Comparison of ENCODE assay signal across 8 cellular contexts in genomic region chr9:35828716-35829083, GRCh38. TPM values are rescaled to one million over a fixed set of nuclear protein-coding genes. Genes with fewer than 3 reads are reported as not detected.
DNase-seq lines count a peak whose midpoint lies in the region; ATAC-seq, FAIRE-seq and TF ChIP-seq lines count a peak whose summit lies in the region.

Gene FAM221B (minus strand): TSS chr9:35828732. CDS start chr9:35826161, 2,571 bp downstream.

- H3K4me1 ChIP-seq in heart right ventricle (peaks cover 4 to 48% (median 35%) of the 10 kb centered on the region in 9 donors), Peyer's patch (peaks cover 5 to 18% (median 7%) of the 10 kb centered on the region in 4 donors)

- H3K4me1 Mint-ChIP-seq in naive B cell, result peaks cover 40 to 56% (median 50%) of the 10 kb centered on the region in 3 donors

- H3K27ac ChIP-seq in heart right ventricle (peak within 1 kb of the TSS; percentile 91 to 98 (median 96)), Peyer's patch (peak within 1 kb of the TSS; percentile 88 to 98 (median 96))

- H3K27me3 ChIP-seq in heart right ventricle, result no peaks in the 10 kb centered on the region
- H3K27me3 ChIP-seq in Peyer's patch, result no peaks in the 10 kb centered on the region

- TF ChIP-seq CTCF in heart right ventricle (IDR thresholded peaks at IDR 0.05) (no peak), Peyer's patch (IDR thresholded peaks at IDR 0.05) (no peak)

- H3K27ac Mint-ChIP-seq in naive B cell, result peak within 1 kb of the TSS; percentile 85 to 96 (median 91)

- peak within 1 kb of the TSS; percentile 87 to 100 (median 96) for H3K4me3 Mint-ChIP-seq in naive B cell

- no peak for TF ChIP-seq POLR2A in Peyer's patch (IDR thresholded peaks at IDR 0.05)

- H3K4me3 ChIP-seq in heart right ventricle (peak within 1 kb of the TSS; percentile 70 to 87 (median 82)), Peyer's patch (peak within 1 kb of the TSS; percentile 63 to 99 (median 82))

- H3K27me3 Mint-ChIP-seq in naive B cell, result no peaks in the 10 kb centered on the region

- FAIRE-seq in HTR-8/SVneo (lab: Jason Lieb, UNC), result no peak

- peak in 1 of 2 donors; percentile 29 for DNase-seq in heart right ventricle
- DNase-seq in cardiac septum (ENCODE audit: low spot score), result no peak
- DNase-seq in Peyer's patch, result peak in 1 of 3 donors; percentile 66
- DNase-seq in ecto neural progenitor cell (ENCODE audit: low spot score), result peak; percentile 89
- DNase-seq in naive B cell, result no peak
- no peak for DNase-seq in HTR-8/SVneo (ENCODE audit: insufficient read length, low spot score)
- no peak for DNase-seq in SW480 (ENCODE audit: low spot score)

- peak in 5 of 8 donors; percentile 1 to 7 (median 5) for ATAC-seq in heart right ventricle
- peak; percentile 7 to 8 for ATAC-seq in naive B cell (ENCODE audit: low read depth in 2 of 2)
- no peak for ATAC-seq in GM21381 (IDR thresholded peaks at IDR 0.05; ENCODE audit: unreplicated experiment)

- H3K36me3 ChIP-seq in heart right ventricle (no peaks in the 10 kb centered on the region), Peyer's patch (no peaks in the 10 kb centered on the region)

- H3K9me3 ChIP-seq in heart right ventricle (no peaks in the 10 kb centered on the region), Peyer's patch (no peaks in the 10 kb centered on the region)

- no peaks in the 10 kb centered on the region for H3K9me3 Mint-ChIP-seq in naive B cell

- no peaks in the 10 kb centered on the region for H3K36me3 Mint-ChIP-seq in naive B cell

- intact Hi-C loops in heart right ventricle (cut with DNase I), result loop anchor here in 7 of 10 donors (2.0 to 5.0 kb wide), 5 partner anchors 36 to 171 kb away; partner anchors contain the start of genes NPR2 (in 3 of the 7), CCDC107 (in 1 of the 7), CREB3 (in 1 of the 7) and RMRP (in 1 of the 7)
- intact Hi-C loops in cardiac septum (cut with DNase I), result loop anchor here (2.0 kb wide), 1 partner anchor 54 kb away; no protein-coding TSS in a partner anchor

- WGBS in heart right ventricle, 2 donors, result 2% methylated on average over 21 of the region's 21 CpGs

RNA-seq across cellular contexts. Expression of gene FAM221B, which starts in this region (rescaled TPM):
- total RNA-seq in heart right ventricle (not detected), cardiac septum (not detected), Peyer's patch (not detected)
- polyA plus RNA-seq in heart right ventricle (not detected), naive B cell (ENCODE audit: low read depth in 6 of 6) (not detected)

Comparison
In these comparisons a context has a peak if more than half of its experiments do, and no peak if none do; other contexts are left out.
1. Peak in ATAC-seq, H3K4me3 ChIP-seq and H3K27ac ChIP-seq in heart right ventricle; RNA of the gene not detected or under 1 TPM.
2. Peak in ATAC-seq in naive B cell; RNA of the gene not detected or under 1 TPM.